In the genomic region with DNA sequence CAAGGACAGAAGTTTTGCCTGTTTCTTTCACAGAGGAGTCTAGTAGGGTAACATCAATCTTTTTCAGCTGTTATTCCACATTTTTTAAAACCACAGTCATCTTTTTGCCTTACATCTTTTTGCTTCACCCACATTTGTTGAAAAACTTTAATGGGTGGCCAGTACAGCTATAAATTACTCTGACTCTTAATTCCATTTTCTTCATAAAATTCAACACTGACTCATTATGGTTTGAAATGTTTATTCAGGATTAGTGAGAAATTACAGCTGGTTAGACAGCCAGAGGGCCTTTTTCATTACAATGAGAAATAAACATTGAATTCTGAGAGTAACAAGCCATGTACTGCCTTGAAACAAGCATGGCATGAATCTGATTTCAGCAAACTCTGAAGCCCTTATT, we compare ENCODE assay signal across 1 cellular context.
TF ChIP-seq lines count a peak whose summit lies in the region.

No MANE protein-coding gene starts in this region.

TF ChIP-seq in IMR-90, 13 proteins besides CTCF, POLR2A, EP300 and RAD21 (continued from another document):
- TF ChIP-seq, protein P1, sequence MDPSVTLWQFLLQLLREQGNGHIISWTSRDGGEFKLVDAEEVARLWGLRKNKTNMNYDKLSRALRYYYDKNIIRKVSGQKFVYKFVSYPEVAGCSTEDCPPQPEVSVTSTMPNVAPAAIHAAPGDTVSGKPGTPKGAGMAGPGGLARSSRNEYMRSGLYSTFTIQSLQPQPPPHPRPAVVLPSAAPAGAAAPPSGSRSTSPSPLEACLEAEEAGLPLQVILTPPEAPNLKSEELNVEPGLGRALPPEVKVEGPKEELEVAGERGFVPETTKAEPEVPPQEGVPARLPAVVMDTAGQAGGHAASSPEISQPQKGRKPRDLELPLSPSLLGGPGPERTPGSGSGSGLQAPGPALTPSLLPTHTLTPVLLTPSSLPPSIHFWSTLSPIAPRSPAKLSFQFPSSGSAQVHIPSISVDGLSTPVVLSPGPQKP (IDR thresholded peaks at IDR 0.05; ENCODE audit: borderline replicate concordance, low read depth, low read length): no peak
- TF ChIP-seq, protein P2, sequence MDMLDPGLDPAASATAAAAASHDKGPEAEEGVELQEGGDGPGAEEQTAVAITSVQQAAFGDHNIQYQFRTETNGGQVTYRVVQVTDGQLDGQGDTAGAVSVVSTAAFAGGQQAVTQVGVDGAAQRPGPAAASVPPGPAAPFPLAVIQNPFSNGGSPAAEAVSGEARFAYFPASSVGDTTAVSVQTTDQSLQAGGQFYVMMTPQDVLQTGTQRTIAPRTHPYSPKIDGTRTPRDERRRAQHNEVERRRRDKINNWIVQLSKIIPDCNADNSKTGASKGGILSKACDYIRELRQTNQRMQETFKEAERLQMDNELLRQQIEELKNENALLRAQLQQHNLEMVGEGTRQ (IDR thresholded peaks at IDR 0.05; ENCODE audit: low read depth, low read length): no peak
- no peak for TF ChIP-seq FOS (IDR thresholded peaks at IDR 0.05; ENCODE audit: low read depth, low read length)
- no peak for TF ChIP-seq MXI1 (IDR thresholded peaks at IDR 0.05; ENCODE audit: borderline replicate concordance, low read depth, low read length)
- TF ChIP-seq MAZ (IDR thresholded peaks at IDR 0.05; ENCODE audit: borderline replicate concordance, low read depth, low read length): no peak
- no peak for TF ChIP-seq NFE2L2 (IDR thresholded peaks at IDR 0.05; ENCODE audit: low read depth, low read length)
